ENCODE assay signal across 19 cellular contexts in genomic region chr17:65546579-65546978, GRCh38. TPM values are rescaled to one million over a fixed set of nuclear protein-coding genes. Genes with fewer than 3 reads are reported as not detected.
DNase-seq lines count a peak whose midpoint lies in the region; ATAC-seq and TF ChIP-seq lines count a peak whose summit lies in the region.
"Had no signal": no experiment of that assay in that cellular context is flagged by ENCODE, and none has a peak within 500 bp of the region (broad histone marks: within the 10 kb centered on the region; RNA-seq: fewer than 3 reads in every experiment).

No MANE protein-coding gene starts in this region.

- H3K4me3 ChIP-seq in Caco-2 (ENCODE audit: low read depth, low read length) (no peak overlapping the region), sigmoid colon (no peak overlapping the region)
- H3K4me3 ChIP-seq: SK-N-MC, tibial artery had no signal

- H3K4me1 ChIP-seq in Caco-2 (peaks cover 78% of the 10 kb centered on the region), sigmoid colon (peaks cover 0 to 55% (median 49%) of the 10 kb centered on the region in 4 donors)

- H3K27me3 Mint-ChIP-seq in Caco-2 (ENCODE audit: insufficient read depth, unreplicated experiment) (no peaks in the 10 kb centered on the region), T-helper 17 cell (no peaks in the 10 kb centered on the region)

- no peak for DNase-seq in Caco-2
- DNase-seq in T-helper 17 cell = no peak
- DNase-seq in left colon = no peak
- no peak for DNase-seq in sigmoid colon
- no peak for DNase-seq in MV-4-11 (lab: John Stamatoyannopoulos, UW)
- DNase-seq in germinal center (ENCODE audit: low spot score) = no peak
- no peak for DNase-seq in midbrain (lab: John Stamatoyannopoulos, UW)
- DNase-seq: activated CD8-positive, alpha-beta T cell treated with anti-CD3 and anti-CD28 coated beads, Interleukin-2, amount 10 ng/mL, durations not matched to agents 7 days and 5 days; activated effector memory CD4-positive, alpha-beta T cell treated with anti-CD3 and anti-CD28 coated beads, Interleukin-2, amount 50 U/mL, for 16 hours; foreskin fibroblast; immature natural killer cell; NCI-H1930; NCI-H524 treated with DMSO at 0.1 percent for 48 hours; OCI-M1; stimulated activated CD4-positive, alpha-beta T cell treated with anti-CD3 and anti-CD28 coated beads, Interleukin-15, amount 100 ng/mL, for 24 hours; tibial artery had no signal

- no peak for ATAC-seq in T-helper 17 cell
- ATAC-seq in left colon = peak; percentile 10
- ATAC-seq: activated CD8-positive, alpha-beta T cell treated with anti-CD3 and anti-CD28 coated beads, Interleukin-2, amount 10 ng/mL, durations not matched to agents 7 days and 5 days had no signal

- H3K4me3 Mint-ChIP-seq in Caco-2 (ENCODE audit: unreplicated experiment) = no peak overlapping the region
- H3K4me3 Mint-ChIP-seq in T-helper 17 cell = no peak overlapping the region
- H3K4me3 Mint-ChIP-seq: activated CD8-positive, alpha-beta T cell treated with anti-CD3 and anti-CD28 coated beads, Interleukin-2, amount 10 ng/mL, durations not matched to agents 7 days and 5 days; B cell; immature natural killer cell had no signal

- no peaks in the 10 kb centered on the region for H3K9me3 Mint-ChIP-seq in Caco-2 (ENCODE audit: unreplicated experiment)
- H3K9me3 Mint-ChIP-seq: immature natural killer cell had no signal

- H3K27ac Mint-ChIP-seq in Caco-2 (ENCODE audit: unreplicated experiment) = peak overlapping the region; percentile 22
- peak overlapping the region; percentile 63 for H3K27ac Mint-ChIP-seq in T-helper 17 cell
- H3K27ac Mint-ChIP-seq: activated CD8-positive, alpha-beta T cell treated with anti-CD3 and anti-CD28 coated beads, Interleukin-2, amount 10 ng/mL, durations not matched to agents 7 days and 5 days; B cell; immature natural killer cell had no signal

- no peak for TF ChIP-seq EP300 in sigmoid colon (IDR thresholded peaks at IDR 0.05)

- CTCF ChIA-PET in Caco-2 (lab: Charles Lee) = no interaction called here

- BruUV-seq in Caco-2 (replicated peaks; lab: Mats Ljungman, UMichigan) = no TSS peak

- H3K27me3 ChIP-seq in Caco-2 (replicated peaks; ENCODE audit: control insufficient read depth, insufficient read depth, low read length) = no peaks in the 10 kb centered on the region
- no peaks in the 10 kb centered on the region for H3K27me3 ChIP-seq in sigmoid colon
- H3K27me3 ChIP-seq: tibial artery had no signal

- H3K36me3 Mint-ChIP-seq in Caco-2 (ENCODE audit: insufficient read depth, unreplicated experiment) = peaks cover 7% of the 10 kb centered on the region
- peaks cover 10% of the 10 kb centered on the region for H3K36me3 Mint-ChIP-seq in T-helper 17 cell (ENCODE audit: low read depth)

- intact Hi-C loops in Caco-2 (cut with micrococcal nuclease; ENCODE audit: unreplicated experiment) = no loop called here
- intact Hi-C loops in left colon (cut with DNase I, micrococcal nuclease) = no loop called here
- intact Hi-C loops in sigmoid colon (cut with DNase I) = no loop called here

- H3K4me1 Mint-ChIP-seq in Caco-2 (ENCODE audit: low read depth, unreplicated experiment) (peaks cover 58% of the 10 kb centered on the region), T-helper 17 cell (peaks cover 35% of the 10 kb centered on the region)
- H3K4me1 Mint-ChIP-seq: B cell, immature natural killer cell had no signal

- 57 to 80% methylated on average over 4 of the region's 4 CpGs for WGBS in sigmoid colon, 2 donors

- no peak for TF ChIP-seq POLR2A in sigmoid colon (IDR thresholded peaks at IDR 0.05)

- H3K9me3 ChIP-seq in Caco-2 (no peaks in the 10 kb centered on the region), T-helper 17 cell (ENCODE audit: control insufficient read depth, low read length, poor library complexity, severe bottlenecking) (no peaks in the 10 kb centered on the region), sigmoid colon (no peaks in the 10 kb centered on the region)
- H3K9me3 ChIP-seq: tibial artery had no signal

- H3K27ac ChIP-seq in sigmoid colon = peak overlapping the region; percentile 19 to 79 (median 66)
- H3K27ac ChIP-seq: SK-N-MC, tibial artery, VCaP had no signal

- POLR2A ChIA-PET in Caco-2 (lab: Charles Lee) = no interaction called here

- TF ChIP-seq CTCF in Caco-2 (IDR thresholded peaks at IDR 0.05; ENCODE audit: insufficient read depth in 1 of 2, low read depth in 1 of 2, low read length in 1 of 2, severe bottlenecking in 1 of 2, unreplicated experiment in 1 of 2) (no peak), sigmoid colon (IDR thresholded peaks at IDR 0.05) (no peak)

- H3K36me3 ChIP-seq in Caco-2 (ENCODE audit: control insufficient read depth, insufficient read depth, low read length) (peaks cover 1% of the 10 kb centered on the region; the same call in 1 of the 2 replicates), sigmoid colon (peaks cover 0 to 13% (median 0%) of the 10 kb centered on the region in 4 donors)

RNA-seq across cellular contexts. Expression of gene AXIN2, which starts 14.9 kb away (rescaled TPM):
- 141 and 168 TPM in 2 replicates for total RNA-seq in Caco-2 (2022)
- total RNA-seq in T-helper 17 cell = 10 to 100 TPM; 28.4 to 31.6 TPM
- total RNA-seq in left colon = 10 to 100 TPM; 27.0 to 46.5 TPM
- total RNA-seq in sigmoid colon = 10 to 100 TPM in 2 of 4 donors, 1 to 10 TPM in 2; 9.1 to 16.1 (median 12.5) TPM
- polyA plus RNA-seq in sigmoid colon = 10 to 100 TPM in 1 of 3 donors, 1 to 10 TPM in 2; 6.0 to 11.8 (median 9.0) TPM
